Comparison of ENCODE assay signal across 8 cellular contexts in genomic region chr9:22446950-22447606, GRCh38. TPM values are rescaled to one million over a fixed set of nuclear protein-coding genes. Genes with fewer than 3 reads are reported as not detected.
DNase-seq lines count a peak whose midpoint lies in the region; ATAC-seq and TF ChIP-seq lines count a peak whose summit lies in the region.

No MANE protein-coding gene starts in this region.

- H3K36me3 Mint-ChIP-seq in CD8-positive, alpha-beta T cell: no peaks in the 10 kb centered on the region
- no peaks in the 10 kb centered on the region for H3K36me3 Mint-ChIP-seq in T-helper 2 cell treated with Interferon-gamma antibody and Interleukin-4, amounts not matched to agents 5 μg/mL and 100 μg/mL, for 36 hours (ENCODE audit: low read depth)

- no peak for TF ChIP-seq CTCF in CD8-positive, alpha-beta T cell (IDR thresholded peaks at IDR 0.05)
- TF ChIP-seq CTCF in dorsolateral prefrontal cortex (IDR thresholded peaks at IDR 0.05 in 54 of 56, conservative IDR thresholded peaks at IDR 0.05 in 2 of 56; ENCODE audit: low read depth in 1 of 56, partially characterized antibody in 56 of 56) (peak in 36 of 56 donors; percentile 4 to 53 (median 24)), right lobe of liver (IDR thresholded peaks at IDR 0.05) (peak in 3 of 4 donors; percentile 24 to 35 (median 29))

- no peaks in the 10 kb centered on the region for H3K9me3 ChIP-seq in CD8-positive, alpha-beta T cell (ENCODE audit: low read length)
- H3K9me3 ChIP-seq in right lobe of liver: no peaks in the 10 kb centered on the region

- H3K4me1 Mint-ChIP-seq in CD8-positive, alpha-beta T cell (ENCODE audit: low read depth): peaks cover 10% of the 10 kb centered on the region
- peaks cover 3% of the 10 kb centered on the region for H3K4me1 Mint-ChIP-seq in T-helper 2 cell treated with Interferon-gamma antibody and Interleukin-4, amounts not matched to agents 5 μg/mL and 100 μg/mL, for 36 hours (ENCODE audit: low read depth)

- intact Hi-C loops in CD8-positive, alpha-beta T cell (cut with DNase I, micrococcal nuclease): no loop called here
- intact Hi-C loops in dorsolateral prefrontal cortex (cut with DNase I) (no loop called here), right lobe of liver (cut with DNase I) (no loop called here)

- peak; percentile 64 for ATAC-seq in CD8-positive, alpha-beta T cell
- ATAC-seq in GM21367 (IDR thresholded peaks at IDR 0.05; ENCODE audit: unreplicated experiment) (peak; percentile 80), right lobe of liver (peak; percentile 77 to 84 (median 82))

- no peak overlapping the region for H3K4me3 Mint-ChIP-seq in CD8-positive, alpha-beta T cell
- peak overlapping the region; percentile 29 for H3K4me3 Mint-ChIP-seq in T-helper 2 cell treated with Interferon-gamma antibody and Interleukin-4, amounts not matched to agents 5 μg/mL and 100 μg/mL, for 36 hours

- DNase-seq in CD8-positive, alpha-beta T cell: peak in 3 of 7 experiments; percentile 7 to 26 (median 8)
- DNase-seq in LHCN-M2 (ENCODE audit: low read depth) (peak; percentile 67), dorsolateral prefrontal cortex (peak in 7 of 10 donors; percentile 3 to 72 (median 42)), right lobe of liver (peak; percentile 83 to 89 (median 85)), NAMALWA (ENCODE audit: low spot score) (no peak)
- DNase-seq in T-helper 2 cell treated with Interferon-gamma antibody and Interleukin-4, amounts not matched to agents 5 μg/mL and 100 μg/mL, for 36 hours (ENCODE audit: low spot score): peak; percentile 22
- DNase-seq in stimulated activated CD4-positive, alpha-beta T cell treated with anti-CD3 and anti-CD28 coated beads, Interleukin-4, amount 100 ng/mL, for 4 hours: peak; percentile 22 to 47

- POLR2A ChIA-PET in CD8-positive, alpha-beta T cell (lab: Charles Lee): no interaction called here

- H3K4me3 ChIP-seq in CD8-positive, alpha-beta T cell (ENCODE audit: low read depth, low read length): peak overlapping the region; percentile 33
- H3K4me3 ChIP-seq in dorsolateral prefrontal cortex: peak overlapping the region; percentile 41 to 78 (median 66)
- H3K4me3 ChIP-seq in right lobe of liver: peak overlapping the region; percentile 60 to 81 (median 71)

- H3K27me3 ChIP-seq in CD8-positive, alpha-beta T cell (ENCODE audit: insufficient read depth, low read length): no peaks in the 10 kb centered on the region
- H3K27me3 ChIP-seq in dorsolateral prefrontal cortex (peaks cover 0 to 57% (median 4%) of the 10 kb centered on the region in 45 donors), right lobe of liver (no peaks in the 10 kb centered on the region)

- no peak overlapping the region for H3K27ac Mint-ChIP-seq in CD8-positive, alpha-beta T cell
- no peak overlapping the region for H3K27ac Mint-ChIP-seq in T-helper 2 cell treated with Interferon-gamma antibody and Interleukin-4, amounts not matched to agents 5 μg/mL and 100 μg/mL, for 36 hours

- 0% methylated on average over 1 of the region's 70 CpGs for WGBS in right lobe of liver (ENCODE audit: insufficient coverage, low coverage, low lambda C conversion rate, missing lambda C conversion rate)

- H3K36me3 ChIP-seq in CD8-positive, alpha-beta T cell (ENCODE audit: insufficient read depth, low read length): no peaks in the 10 kb centered on the region
- no peaks in the 10 kb centered on the region for H3K36me3 ChIP-seq in right lobe of liver

- peak; percentile 82 for TF ChIP-seq POLR2A in right lobe of liver (IDR thresholded peaks at IDR 0.05)

- H3K27me3 Mint-ChIP-seq in CD8-positive, alpha-beta T cell (ENCODE audit: low read depth): peaks cover 43% of the 10 kb centered on the region
- peaks cover 39% of the 10 kb centered on the region for H3K27me3 Mint-ChIP-seq in T-helper 2 cell treated with Interferon-gamma antibody and Interleukin-4, amounts not matched to agents 5 μg/mL and 100 μg/mL, for 36 hours (ENCODE audit: low read depth)

- CTCF ChIA-PET in CD8-positive, alpha-beta T cell (lab: Charles Lee): no interaction called here

- H3K4me1 ChIP-seq in CD8-positive, alpha-beta T cell (ENCODE audit: insufficient read depth, low read length): no peaks in the 10 kb centered on the region
- H3K4me1 ChIP-seq in right lobe of liver: peaks cover 0 to 18% (median 5%) of the 10 kb centered on the region in 4 donors

- no peaks in the 10 kb centered on the region for H3K9me3 Mint-ChIP-seq in CD8-positive, alpha-beta T cell
- H3K9me3 Mint-ChIP-seq in T-helper 2 cell treated with Interferon-gamma antibody and Interleukin-4, amounts not matched to agents 5 μg/mL and 100 μg/mL, for 36 hours: no peaks in the 10 kb centered on the region

- H3K27ac ChIP-seq in CD8-positive, alpha-beta T cell (ENCODE audit: low read depth, low read length): no peak overlapping the region
- H3K27ac ChIP-seq in dorsolateral prefrontal cortex (peak overlapping the region in 37 of 59 donors; percentile 13 to 82 (median 51)), right lobe of liver (peak overlapping the region; percentile 72 to 98 (median 94))

RNA-seq across cellular contexts. Expression of gene DMRTA1, which starts 0.5 kb away (rescaled TPM):
- not detected for total RNA-seq in CD8-positive, alpha-beta T cell
- total RNA-seq in LHCN-M2 (2014; rRNA removed): 2.4 and 4.2 TPM in 2 replicates
- 1.6 TPM for polyA plus RNA-seq in LHCN-M2 (2012)
- total RNA-seq in dorsolateral prefrontal cortex: 1 to 10 TPM in 3 of 120 experiments, under 1 TPM in 116, not detected in 1; 0.09 to 1.2 (median 0.41) TPM
- total RNA-seq in right lobe of liver: 1 to 10 TPM; 2.7 to 9.3 (median 7.7) TPM
